Comparison of ENCODE assay signal across 11 cellular contexts in genomic region chr10:117503170-117503885, GRCh38. TPM values are rescaled to one million over a fixed set of nuclear protein-coding genes. Genes with fewer than 3 reads are reported as not detected.
DNase-seq lines count a peak whose midpoint lies in the region; ATAC-seq and TF ChIP-seq lines count a peak whose summit lies in the region.
"Had no signal": no experiment of that assay in that cellular context is flagged by ENCODE, and none has a peak within 500 bp of the region (broad histone marks: within the 10 kb centered on the region; RNA-seq: fewer than 3 reads in every experiment).

No MANE protein-coding gene starts in this region.

- no peak overlapping the region; the same call in 1 of the 2 replicates for H3K27ac ChIP-seq in KMS-11
- peak overlapping the region; percentile 86 for H3K27ac ChIP-seq in endodermal cell (ENCODE audit: low read depth, low read length)

- no peaks in the 10 kb centered on the region for H4K20me1 ChIP-seq in KMS-11 (ENCODE audit: insufficient read depth)

- H3K9me3 ChIP-seq in endodermal cell (ENCODE audit: control insufficient read depth, low read length), result no peaks in the 10 kb centered on the region

- WGBS in endodermal cell (ENCODE audit: insufficient coverage in 1 of 2, insufficient read length in 1 of 2), 2 experiments, result 77 to 86% methylated on average over 6 to 11 of the region's 11 CpGs

- H2AFZ ChIP-seq in KMS-11 (ENCODE audit: low read depth), result peak overlapping the region; percentile 43; the same call in 1 of the 2 replicates

- H3K79me2 ChIP-seq in KMS-11 (ENCODE audit: insufficient read depth, low read depth), result no peaks in the 10 kb centered on the region

- no peaks in the 10 kb centered on the region for H3K36me3 ChIP-seq in KMS-11 (ENCODE audit: insufficient read depth)
- H3K36me3 ChIP-seq in endodermal cell (ENCODE audit: control insufficient read depth, insufficient read depth, low read length), result no peaks in the 10 kb centered on the region

- no peak overlapping the region for H3K4me3 Mint-ChIP-seq in endodermal cell

- DNase-seq in COR-L47 (lab: John Stamatoyannopoulos, UW) (peak; percentile 32), endodermal cell (peak; percentile 32), NCI-H1930 (lab: John Stamatoyannopoulos, UW) (no peak), NCI-H187 treated with DMSO at 0.1 percent for 48 hours (lab: John Stamatoyannopoulos, UW) (no peak)
- DNase-seq in activated T-cell treated with anti-CD3 and anti-CD28 coated beads, Interleukin-2, amount 50 U/mL, for 48 hours, result no peak
- DNase-seq: DMS79 treated with DMSO at 0.1 percent for 48 hours had no signal

- no peak overlapping the region for H3K9ac ChIP-seq in KMS-11
- no peak overlapping the region for H3K9ac ChIP-seq in endodermal cell (ENCODE audit: extremely low read depth, low read length, poor library complexity, severe bottlenecking)

- H3K9me3 Mint-ChIP-seq in endodermal cell, result no peaks in the 10 kb centered on the region

- ATAC-seq in GM19468 (IDR thresholded peaks at IDR 0.05; ENCODE audit: extremely low read depth, unreplicated experiment), result peak; percentile 90
- ATAC-seq in esophagus mucosa, result no peak

- H3K4me3 ChIP-seq in KMS-11 (IDR thresholded peaks at IDR 0.05; ENCODE audit: insufficient read depth, low read depth, low read length), result no peak overlapping the region
- H3K4me3 ChIP-seq in endodermal cell (ENCODE audit: low read length), result no peak overlapping the region
- H3K4me3 ChIP-seq: lung had no signal

- no peaks in the 10 kb centered on the region for H3K36me3 Mint-ChIP-seq in endodermal cell (ENCODE audit: low read depth)

- H3K4me1 Mint-ChIP-seq in endodermal cell, result peaks cover 12% of the 10 kb centered on the region

- H3K4me2 ChIP-seq in KMS-11, result peak overlapping the region; percentile 29; the same call in 1 of the 2 replicates

- H3K27me3 ChIP-seq in KMS-11 (ENCODE audit: insufficient read depth, low read depth) (no peaks in the 10 kb centered on the region), endodermal cell (ENCODE audit: control insufficient read depth, insufficient read depth, low read length, poor library complexity, severe bottlenecking) (peaks cover 80% of the 10 kb centered on the region)

- no peak overlapping the region for H3K27ac Mint-ChIP-seq in endodermal cell

- H3K27me3 Mint-ChIP-seq in endodermal cell (ENCODE audit: insufficient read depth), result peaks cover 77% of the 10 kb centered on the region

- TF ChIP-seq CTCF in KMS-11 (conservative IDR thresholded peaks at IDR 0.05; ENCODE audit: low read depth, low read length) (no peak), endodermal cell (conservative IDR thresholded peaks at IDR 0.05) (no peak)

- H3K4me1 ChIP-seq in KMS-11 (ENCODE audit: low read depth, poor library complexity, severe bottlenecking) (peaks cover 4% of the 10 kb centered on the region), endodermal cell (ENCODE audit: control insufficient read depth, insufficient read depth, low read length) (peaks cover 6% of the 10 kb centered on the region)

RNA-seq across cellular contexts. Expression of gene EMX2, which starts 39.2 kb away (rescaled TPM):
- total RNA-seq in endodermal cell (under 1 TPM in 1 of 2 donors, not detected in 1; 0.18 TPM), esophagus mucosa (not detected)
- polyA plus RNA-seq in endodermal cell (2013, experiment 1 of 2), result 3.8 TPM
- polyA plus RNA-seq in endodermal cell (2013, experiment 2 of 2), result 4.6 TPM
- total RNA-seq: bronchial epithelial cell had no signal
- polyA plus RNA-seq: lung had no signal

Comparison
In these comparisons a context has a peak if more than half of its experiments do, and no peak if none do; other contexts are left out.
1. DNase-seq: peak in COR-L47 (single experiment) and endodermal cell (single experiment); none in activated T-cell treated with anti-CD3 and anti-CD28 coated beads, Interleukin-2, amount 50 U/mL, for 48 hours (0 of 2), NCI-H1930 (0 of 2) and NCI-H187 treated with DMSO at 0.1 percent for 48 hours (single experiment).